ENCODE assay signal across 7 cellular contexts in the genomic region with DNA sequence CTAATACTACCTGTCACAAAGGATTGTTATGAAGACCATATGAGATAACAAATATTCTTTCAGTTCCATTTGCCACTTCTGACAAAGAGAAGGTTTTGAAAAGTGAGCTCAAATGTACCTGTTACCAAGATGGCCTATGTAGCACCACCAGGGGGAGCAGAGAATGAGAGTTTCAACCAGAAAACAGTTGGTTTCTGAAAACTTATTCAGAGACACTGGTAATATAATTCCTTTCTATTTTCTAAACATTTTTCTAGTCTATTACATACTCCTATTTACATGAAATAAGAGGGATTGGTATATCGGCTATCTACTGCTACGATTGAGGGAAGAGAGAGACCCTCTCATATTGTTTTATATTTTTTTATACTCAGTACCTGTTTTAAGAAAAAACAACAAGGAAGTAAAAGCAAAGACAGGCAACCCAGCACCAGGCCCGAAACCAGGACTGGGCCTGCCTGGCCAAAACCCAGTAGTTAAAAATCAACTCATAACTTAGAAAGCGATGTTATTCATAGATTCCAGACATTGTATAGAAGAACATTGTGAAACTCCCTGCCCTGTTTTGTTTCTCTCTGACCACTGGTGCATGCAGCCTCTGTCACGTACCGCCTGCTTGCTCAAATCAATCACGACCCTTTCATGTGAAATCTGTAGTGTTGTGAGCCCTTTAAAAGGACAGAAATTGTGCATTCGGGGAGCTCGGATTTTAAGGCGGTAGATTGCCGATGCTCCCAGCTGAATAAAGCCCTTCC.
DNase-seq lines count a peak whose midpoint lies in the region; ATAC-seq and TF ChIP-seq lines count a peak whose summit lies in the region.

No MANE protein-coding gene starts in this region.

- TF ChIP-seq CTCF in fibroblast of mammary gland (conservative IDR thresholded peaks at IDR 0.05; ENCODE audit: control insufficient read depth, insufficient read depth, low read depth, low read length), result peak; percentile 61

- peak; percentile 24 for DNase-seq in GM03348 (ENCODE audit: low spot score)
- peak; percentile 43 to 63 for DNase-seq in activated CD4-positive, alpha-beta T cell treated with anti-CD3 and anti-CD28 coated beads for 4 hours
- peak; percentile 35 for DNase-seq in fibroblast of mammary gland (ENCODE audit: low read depth)
- DNase-seq in stimulated activated CD4-positive, alpha-beta T cell treated with anti-CD3 and anti-CD28 coated beads, Interleukin-15, amount 100 ng/mL, for 24 hours, result peak; percentile 73
- no peak for DNase-seq in C1 segment of cervical spinal cord (lab: John Stamatoyannopoulos, UW)

- peak; percentile 84 for ATAC-seq in GM19455 (IDR thresholded peaks at IDR 0.05; ENCODE audit: unreplicated experiment)
- peak; percentile 72 for ATAC-seq in HG03457 (IDR thresholded peaks at IDR 0.05; ENCODE audit: unreplicated experiment)

- H3K4me3 ChIP-seq in fibroblast of mammary gland (ENCODE audit: control insufficient read depth, low read depth, low read length), result no peak overlapping the region

Comparison
In these comparisons a context has a peak if more than half of its experiments do, and no peak if none do; other contexts are left out.
1. DNase-seq: peak in GM03348 (single experiment), activated CD4-positive, alpha-beta T cell treated with anti-CD3 and anti-CD28 coated beads for 4 hours (2 of 2), fibroblast of mammary gland (single experiment) and stimulated activated CD4-positive, alpha-beta T cell treated with anti-CD3 and anti-CD28 coated beads, Interleukin-15, amount 100 ng/mL, for 24 hours (single experiment); none in C1 segment of cervical spinal cord (0 of 14).